Comparison of ENCODE assay signal across 35 cellular contexts in the genomic region with DNA sequence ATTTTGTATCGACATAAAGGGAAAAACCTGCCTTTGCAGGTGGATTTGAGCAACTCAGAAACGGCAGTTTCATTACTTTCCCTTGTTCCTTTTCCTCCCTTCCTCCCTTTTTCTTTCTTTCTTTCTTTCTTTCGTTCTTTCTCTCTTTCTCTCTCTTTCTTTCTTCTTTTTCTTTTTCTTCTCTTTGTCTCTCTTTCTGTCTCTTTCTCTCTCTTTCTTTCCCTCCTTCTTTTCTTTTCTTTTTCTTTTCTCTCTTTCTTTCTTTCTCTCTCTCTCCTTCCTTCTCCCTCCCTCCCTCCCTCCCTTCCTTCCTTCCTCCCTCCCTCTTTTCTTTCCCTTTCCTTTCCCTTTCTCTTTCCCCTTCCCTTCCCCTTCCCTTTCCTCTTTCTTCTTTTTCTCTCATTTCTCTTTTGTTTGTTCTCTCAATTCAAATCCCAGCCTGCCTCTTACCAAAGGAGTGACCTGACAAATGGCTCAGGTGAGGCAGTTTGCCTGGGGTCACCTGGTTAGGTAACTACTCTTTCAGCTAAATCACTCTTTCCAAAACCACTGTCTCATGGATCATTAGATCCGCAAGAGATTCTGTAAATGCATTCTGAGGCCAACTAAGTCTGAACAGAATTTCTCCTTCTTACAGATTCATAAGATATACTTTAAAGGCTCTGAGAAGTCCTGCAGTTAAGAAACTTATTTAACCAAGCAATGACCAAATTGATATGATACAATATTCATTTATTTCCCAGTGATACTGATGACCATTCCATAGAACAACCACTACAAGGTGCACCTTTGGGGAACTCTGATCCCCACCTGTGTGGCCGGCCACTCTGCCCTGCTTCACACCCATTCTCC.
"Had no signal": no experiment of that assay in that cellular context is flagged by ENCODE, and none has a peak within 500 bp of the region (broad histone marks: within the 10 kb centered on the region; RNA-seq: fewer than 3 reads in every experiment).

No MANE protein-coding gene starts in this region.

- H3K4me3 ChIP-seq: ascending aorta, cardiac muscle cell had no signal

- FAIRE-seq: TTC549 had no signal

- H3K36me3 Mint-ChIP-seq: activated CD4-positive, alpha-beta memory T cell treated with anti-CD3 and anti-CD28 coated beads for 36 hours; activated naive CD4-positive, alpha-beta T cell treated with anti-CD3 and anti-CD28 coated beads, Interleukin-2, amount 10 ng/mL, durations not matched to agents 7 days and 5 days; activated naive CD8-positive, alpha-beta T cell; activated naive CD8-positive, alpha-beta T cell treated with anti-CD3 and anti-CD28 coated beads, Interleukin-2, amount 10 ng/mL, durations not matched to agents 7 days and 5 days had no signal

- ATAC-seq: activated CD8-positive, alpha-beta T cell treated with anti-CD3 and anti-CD28 coated beads for 36 hours; activated naive CD8-positive, alpha-beta T cell treated with anti-CD3 and anti-CD28 coated beads, Interleukin-2, amount 50 U/mL, for 24 hours; activated T-helper 17 cell treated with anti-CD3 and anti-CD28 coated beads, Interleukin-2, amount 50 U/mL, for 72 hours had no signal

- H3K4me3 Mint-ChIP-seq: activated B cell treated with CpG ODN at 0.5 μM for 24 hours; activated CD4-positive, alpha-beta memory T cell treated with anti-CD3 and anti-CD28 coated beads for 36 hours; activated CD4-positive, alpha-beta T cell treated with anti-CD3 and anti-CD28 coated beads, Interleukin-2, amount 10 ng/mL, durations not matched to agents 24 days and 14 days; activated CD8-positive, alpha-beta T cell treated with anti-CD3 and anti-CD28 coated beads for 36 hours; activated naive CD4-positive, alpha-beta T cell treated with anti-CD3 and anti-CD28 coated beads, Interleukin-2, amount 10 ng/mL, durations not matched to agents 7 days and 5 days; activated naive CD4-positive, alpha-beta T cell treated with anti-CD3 and anti-CD28 coated beads, Interleukin-2, amount 50 U/mL, for 24 hours; activated naive CD8-positive, alpha-beta T cell; activated naive CD8-positive, alpha-beta T cell treated with anti-CD3 and anti-CD28 coated beads, Interleukin-2, amount 10 ng/mL, durations not matched to agents 7 days and 5 days; activated naive CD8-positive, alpha-beta T cell treated with anti-CD3 and anti-CD28 coated beads, Interleukin-2, amount 50 U/mL, for 24 hours; activated T-helper 1 cell treated with anti-CD3 and anti-CD28 coated beads, Interleukin-12 subunit alpha, Interleukin-12 subunit beta, Interleukin-2, Interleukin-4 antibody, amounts not matched to agents 30 ng/mL and 10 ng/mL and 1 ng/mL, durations not matched to agents 14 hours and 24 hours and 36 hours; activated T-helper 17 cell treated with anti-CD3 and anti-CD28 coated beads, Interleukin-2, amount 50 U/mL, for 72 hours; brain; T-helper 1 cell treated with Interleukin-12 subunit alpha and Interleukin-12 subunit beta and Interleukin-4 antibody, amounts not matched to agents 30 μg/mL and 1 μg/mL, for 36 hours; T-helper 2 cell treated with Interferon-gamma antibody and Interleukin-4, amounts not matched to agents 5 μg/mL and 100 μg/mL, for 36 hours had no signal

- H3K27me3 ChIP-seq: ascending aorta, cardiac muscle cell had no signal

- H3K27ac Mint-ChIP-seq: activated B cell treated with CpG ODN at 0.5 μM for 24 hours; activated CD4-positive, alpha-beta memory T cell treated with anti-CD3 and anti-CD28 coated beads for 36 hours; activated CD8-positive, alpha-beta T cell treated with anti-CD3 and anti-CD28 coated beads for 36 hours; activated naive CD4-positive, alpha-beta T cell treated with anti-CD3 and anti-CD28 coated beads, Interleukin-2, amount 10 ng/mL, durations not matched to agents 7 days and 5 days; activated naive CD4-positive, alpha-beta T cell treated with anti-CD3 and anti-CD28 coated beads, Interleukin-2, amount 50 U/mL, for 24 hours; activated naive CD8-positive, alpha-beta T cell; activated naive CD8-positive, alpha-beta T cell treated with anti-CD3 and anti-CD28 coated beads, Interleukin-2, amount 10 ng/mL, durations not matched to agents 7 days and 5 days; activated naive CD8-positive, alpha-beta T cell treated with anti-CD3 and anti-CD28 coated beads, Interleukin-2, amount 50 U/mL, for 24 hours; activated T-helper 1 cell treated with anti-CD3 and anti-CD28 coated beads, Interleukin-12 subunit alpha, Interleukin-12 subunit beta, Interleukin-2, Interleukin-4 antibody, amounts not matched to agents 30 ng/mL and 10 ng/mL and 1 ng/mL, durations not matched to agents 14 hours and 24 hours and 36 hours; activated T-helper 17 cell treated with anti-CD3 and anti-CD28 coated beads, Interleukin-2, amount 50 U/mL, for 72 hours; brain; T-helper 1 cell treated with Interleukin-12 subunit alpha and Interleukin-12 subunit beta and Interleukin-4 antibody, amounts not matched to agents 30 μg/mL and 1 μg/mL, for 36 hours; T-helper 2 cell treated with Interferon-gamma antibody and Interleukin-4, amounts not matched to agents 5 μg/mL and 100 μg/mL, for 36 hours had no signal

- H3K9me3 ChIP-seq: ascending aorta had no signal

- H3K4me1 ChIP-seq: ascending aorta had no signal

- H3K4me1 Mint-ChIP-seq: activated B cell treated with CpG ODN at 0.5 μM for 24 hours; activated CD4-positive, alpha-beta T cell treated with anti-CD3 and anti-CD28 coated beads, Interleukin-2, amount 10 ng/mL, durations not matched to agents 24 days and 14 days; activated naive CD4-positive, alpha-beta T cell treated with anti-CD3 and anti-CD28 coated beads, Interleukin-2, amount 10 ng/mL, durations not matched to agents 7 days and 5 days; activated naive CD4-positive, alpha-beta T cell treated with anti-CD3 and anti-CD28 coated beads, Interleukin-2, amount 50 U/mL, for 24 hours; activated naive CD8-positive, alpha-beta T cell treated with anti-CD3 and anti-CD28 coated beads, Interleukin-2, amount 10 ng/mL, durations not matched to agents 7 days and 5 days; activated naive CD8-positive, alpha-beta T cell treated with anti-CD3 and anti-CD28 coated beads, Interleukin-2, amount 50 U/mL, for 24 hours had no signal

- H3K27ac ChIP-seq: ascending aorta, cardiac muscle cell, VCaP had no signal

- DNase-seq: activated B cell treated with CpG ODN at 0.5 μM for 24 hours; activated CD4-positive, alpha-beta memory T cell treated with anti-CD3 and anti-CD28 coated beads for 36 hours; activated CD4-positive, alpha-beta T cell treated with anti-CD3 and anti-CD28 coated beads for 4 hours; activated CD4-positive, alpha-beta T cell treated with anti-CD3 and anti-CD28 coated beads, Interleukin-2, amount 10 ng/mL, durations not matched to agents 24 days and 14 days; activated CD4-positive, alpha-beta T cell treated with anti-CD3 and anti-CD28 coated beads, Interleukin-2, amount 50 U/mL, for 1 hour; activated CD4-positive, alpha-beta T cell treated with anti-CD3 and anti-CD28 coated beads, Interleukin-2, amount 50 U/mL, for 4 hours; activated CD4-positive, CD25-positive, alpha-beta regulatory T cell treated with anti-CD3 and anti-CD28 coated beads, Interleukin-2, amount 50 U/mL, for 72 hours; activated CD8-positive, alpha-beta memory T cell treated with anti-CD3 and anti-CD28 coated beads, Interleukin-2, amount 50 U/mL, for 4 hours; activated CD8-positive, alpha-beta T cell treated with anti-CD3 and anti-CD28 coated beads for 36 hours; activated effector memory CD4-positive, alpha-beta T cell treated with anti-CD3 and anti-CD28 coated beads, Interleukin-2, amount 50 U/mL, for 16 hours; activated gamma-delta T cell treated with Interleukin-2 at 50 U/mL for 16 hours; activated naive CD4-positive, alpha-beta T cell treated with anti-CD3 and anti-CD28 coated beads, Interleukin-2, amount 10 ng/mL, durations not matched to agents 7 days and 5 days; activated naive CD4-positive, alpha-beta T cell treated with Interleukin-2 at 50 U/mL for 16 hours; activated naive CD8-positive, alpha-beta T cell treated with anti-CD3 and anti-CD28 coated beads, Interleukin-2, amount 10 ng/mL, durations not matched to agents 7 days and 5 days; activated naive CD8-positive, alpha-beta T cell treated with anti-CD3 and anti-CD28 coated beads, Interleukin-2, amount 50 U/mL, for 24 hours; activated T-cell treated with anti-CD3 and anti-CD28 coated beads for 4 hours; activated T-cell treated with anti-CD3 and anti-CD28 coated beads, Interleukin-2, amount 50 U/mL, for 1 hour; activated T-cell treated with anti-CD3 and anti-CD28 coated beads, Interleukin-2, amount 50 U/mL, for 48 hours; amygdala; anterior cingulate cortex; central memory CD4-positive, alpha-beta T cell; T-helper 1 cell; T-helper 2 cell; T-helper 9 cell had no signal

- H3K9me3 Mint-ChIP-seq: activated CD4-positive, alpha-beta memory T cell treated with anti-CD3 and anti-CD28 coated beads for 36 hours had no signal
